Comparison of ENCODE assay signal across 10 cellular contexts in the genomic region with DNA sequence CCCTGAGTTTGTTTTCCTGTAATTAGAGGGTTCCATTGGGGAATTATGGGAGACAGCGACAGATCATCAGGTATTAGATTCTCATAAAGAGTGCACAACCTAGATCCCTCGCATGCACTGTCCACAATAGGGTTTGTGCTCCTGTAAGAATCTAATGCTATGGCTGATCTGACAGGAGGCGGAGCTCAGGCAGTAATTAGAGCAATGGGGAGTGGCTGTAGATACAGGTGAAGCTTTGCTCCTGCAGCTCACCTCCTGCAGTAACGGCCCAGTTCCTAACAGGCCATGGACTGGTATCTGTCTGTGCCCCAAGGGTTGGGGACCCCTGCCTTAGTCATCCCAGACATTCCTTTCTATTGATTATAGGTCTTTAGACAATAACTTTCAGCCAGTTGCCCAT. TPM values are rescaled to one million over a fixed set of nuclear protein-coding genes. Genes with fewer than 3 reads are reported as not detected.
DNase-seq lines count a peak whose midpoint lies in the region; ATAC-seq and FAIRE-seq lines count a peak whose summit lies in the region.
"Had no signal": no experiment of that assay in that cellular context is flagged by ENCODE, and none has a peak within 500 bp of the region (broad histone marks: within the 10 kb centered on the region; RNA-seq: fewer than 3 reads in every experiment).

No MANE protein-coding gene starts in this region.

- no peaks in the 10 kb centered on the region for H3K27me3 ChIP-seq in BLaER1 treated with 17β-estradiol and CSF1 and Interleukin-3, amounts not matched to agents 10 nM and 100 nM

- peaks cover 0 to 7% (median 0%) of the 10 kb centered on the region in 11 experiments; a peak in 2 of 22 replicates for H4K20me1 ChIP-seq in BLaER1 treated with 17β-estradiol and CSF1 and Interleukin-3, amounts not matched to agents 10 nM and 100 nM

- peak overlapping the region in 1 of 10 experiments; percentile 77; a peak in 1 of 20 replicates for H3K4me3 ChIP-seq in BLaER1 treated with 17β-estradiol and CSF1 and Interleukin-3, amounts not matched to agents 10 nM and 100 nM

- no peaks in the 10 kb centered on the region for H3K36me3 Mint-ChIP-seq in activated naive CD8-positive, alpha-beta T cell
- H3K36me3 Mint-ChIP-seq in naive thymus-derived CD8-positive, alpha-beta T cell, result peaks cover 0 to 2% (median 0%) of the 10 kb centered on the region in 3 donors

- H3K27ac ChIP-seq in BLaER1 treated with 17β-estradiol and CSF1 and Interleukin-3, amounts not matched to agents 10 nM and 100 nM, result 0 out of 22 replicates have a peak overlapping the region, but pooled peaks of 1 of the 11 experiments have one; percentile 93

- no peak for FAIRE-seq in HTR-8/SVneo (lab: Jason Lieb, UNC)

- no peaks in the 10 kb centered on the region for H3K27me3 Mint-ChIP-seq in activated naive CD8-positive, alpha-beta T cell
- no peaks in the 10 kb centered on the region for H3K27me3 Mint-ChIP-seq in naive thymus-derived CD8-positive, alpha-beta T cell

- peaks cover 0 to 6% (median 0%) of the 10 kb centered on the region in 11 experiments; a peak in 1 of 22 replicates for H3K36me3 ChIP-seq in BLaER1 treated with 17β-estradiol and CSF1 and Interleukin-3, amounts not matched to agents 10 nM and 100 nM

- H3K4me1 Mint-ChIP-seq in activated naive CD8-positive, alpha-beta T cell (ENCODE audit: low read depth), result peaks cover 23% of the 10 kb centered on the region
- H3K4me1 Mint-ChIP-seq in naive thymus-derived CD8-positive, alpha-beta T cell, result peaks cover 9 to 27% (median 19%) of the 10 kb centered on the region in 4 donors

- peak overlapping the region in 8 of 11 experiments; percentile 79 to 90 (median 83); a peak in 9 of 22 replicates for H3K4me2 ChIP-seq in BLaER1 treated with 17β-estradiol and CSF1 and Interleukin-3, amounts not matched to agents 10 nM and 100 nM

- H3K4me1 ChIP-seq in BLaER1 treated with 17β-estradiol and CSF1 and Interleukin-3, amounts not matched to agents 10 nM and 100 nM, result peaks cover 22 to 38% (median 33%) of the 10 kb centered on the region in 10 experiments

- peak overlapping the region; percentile 91 for H3K4me3 Mint-ChIP-seq in activated naive CD8-positive, alpha-beta T cell
- H3K4me3 Mint-ChIP-seq in naive thymus-derived CD8-positive, alpha-beta T cell, result peak overlapping the region; percentile 39 to 98 (median 94)

- DNase-seq in HT-29 (ENCODE audit: low spot score) (peak; percentile 19), NCI-H2029 treated with DMSO at 0.1 percent for 48 hours (lab: John Stamatoyannopoulos, UW) (no peak), HTR-8/SVneo (ENCODE audit: insufficient read length, low spot score) (no peak), SHP77 (lab: John Stamatoyannopoulos, UW) (no peak)
- no peak for DNase-seq in naive thymus-derived CD8-positive, alpha-beta T cell
- DNase-seq: DMS153, NCI-H69 had no signal

- ATAC-seq in naive thymus-derived CD8-positive, alpha-beta T cell, result no peak
- ATAC-seq in HG02571 (IDR thresholded peaks at IDR 0.05; ENCODE audit: unreplicated experiment), result no peak

- no peaks in the 10 kb centered on the region for H3K9me3 Mint-ChIP-seq in activated naive CD8-positive, alpha-beta T cell (ENCODE audit: low read depth)
- no peaks in the 10 kb centered on the region for H3K9me3 Mint-ChIP-seq in naive thymus-derived CD8-positive, alpha-beta T cell

- peak overlapping the region; percentile 82 for H3K27ac Mint-ChIP-seq in activated naive CD8-positive, alpha-beta T cell
- H3K27ac Mint-ChIP-seq in naive thymus-derived CD8-positive, alpha-beta T cell, result peak overlapping the region; percentile 16 to 99 (median 97)

- POLR2A ChIA-PET in naive thymus-derived CD8-positive, alpha-beta T cell (lab: Charles Lee), result interaction anchor here (1.0 to 1.6 kb wide), 5 partner anchors 27 to 100 kb away, joined by 3 to 7 read pairs (median 5); a partner anchor contains a TSS

- no peak overlapping the region for H3K9ac ChIP-seq in BLaER1 treated with 17β-estradiol and CSF1 and Interleukin-3, amounts not matched to agents 10 nM and 100 nM

- no peaks in the 10 kb centered on the region for H3K9me3 ChIP-seq in BLaER1 treated with 17β-estradiol and CSF1 and Interleukin-3, amounts not matched to agents 10 nM and 100 nM (replicated peaks in 1 of 11)

RNA-seq across cellular contexts. Expression of a gene that starts 0.9 kb away (rescaled TPM):
- 7.7 and 7.9 TPM in 2 replicates for total RNA-seq in HT-29 (2014; rRNA removed; shearing (Covaris generic))
- total RNA-seq in naive thymus-derived CD8-positive, alpha-beta T cell, result 10 to 100 TPM in 1 of 2 experiments, 1 to 10 TPM in 1; 8.3 to 10.5 TPM
- 10 to 100 TPM in 1 of 3 donors, 1 to 10 TPM in 2; 5.2 to 11.2 (median 8.2) TPM for polyA plus RNA-seq in naive thymus-derived CD8-positive, alpha-beta T cell

RNA-seq across cellular contexts. Expression of a gene that starts 32.8 kb away (rescaled TPM):
- 22.2 and 23.6 TPM in 2 replicates for total RNA-seq in HT-29 (2014; rRNA removed; shearing (Covaris generic))
- 10 to 100 TPM; 42.7 to 48.8 TPM for total RNA-seq in naive thymus-derived CD8-positive, alpha-beta T cell
- polyA plus RNA-seq in naive thymus-derived CD8-positive, alpha-beta T cell, result 10 to 100 TPM; 17.4 to 28.4 (median 20.2) TPM

RNA-seq across cellular contexts. Expression of a gene that starts 33.3 kb away (rescaled TPM):
- total RNA-seq in HT-29 (2014; rRNA removed; shearing (Covaris generic)), result 22.5 and 32.1 TPM in 2 replicates
- 100 to 1,000 TPM; 104 to 108 TPM for total RNA-seq in naive thymus-derived CD8-positive, alpha-beta T cell
- polyA plus RNA-seq in naive thymus-derived CD8-positive, alpha-beta T cell, result 10 to 100 TPM; 39.1 to 63.6 (median 47.1) TPM

RNA-seq across cellular contexts. Expression of a gene that starts 40.1 kb away (rescaled TPM):
- total RNA-seq in HT-29 (2014; rRNA removed; shearing (Covaris generic)), result 111 and 128 TPM in 2 replicates
- 10 to 100 TPM; 72.0 to 80.2 TPM for total RNA-seq in naive thymus-derived CD8-positive, alpha-beta T cell
- 100 to 1,000 TPM; 107 to 145 (median 121) TPM for polyA plus RNA-seq in naive thymus-derived CD8-positive, alpha-beta T cell

RNA-seq across cellular contexts. Expression of a gene that starts 52.5 kb away (rescaled TPM):
- total RNA-seq in HT-29 (2014; rRNA removed; shearing (Covaris generic)), result 461 and 531 TPM in 2 replicates
- 100 to 1,000 TPM; 159 to 161 TPM for total RNA-seq in naive thymus-derived CD8-positive, alpha-beta T cell
- 10 to 100 TPM; 28.7 to 46.6 (median 40.1) TPM for polyA plus RNA-seq in naive thymus-derived CD8-positive, alpha-beta T cell
